In genomic region chr18:78875268-78875997, GRCh38 we compare ENCODE assay signal across 9 cellular contexts.
DNase-seq lines count a peak whose midpoint lies in the region; ATAC-seq, FAIRE-seq and TF ChIP-seq lines count a peak whose summit lies in the region.
"Had no signal": no experiment of that assay in that cellular context is flagged by ENCODE, and none has a peak within 500 bp of the region (broad histone marks: within the 10 kb centered on the region; RNA-seq: fewer than 3 reads in every experiment).

No MANE protein-coding gene starts in this region.

- no peak overlapping the region for H2AFZ ChIP-seq in HCT116 (ENCODE audit: low read depth, low read length, poor library complexity, severe bottlenecking)

- no peak for FAIRE-seq in pancreas (lab: Jason Lieb, UNC)

- 46 to 62% methylated on average over 14 of the region's 14 CpGs for WGBS in pancreas, 2 donors

- DNase-seq in COLO668 (lab: John Stamatoyannopoulos, UW; ENCODE audit: unreplicated experiment) (peak; percentile 62), HCT116 (ENCODE audit: low read depth, low spot score) (peak; percentile 19), Panc1 (ENCODE audit: low read depth, low spot score) (peak; percentile 22), dorsolateral prefrontal cortex (peak in 3 of 10 donors; percentile 24 to 51 (median 40)), pancreas (peak in 1 of 6 donors; percentile 28), glomerular visceral epithelial cell (ENCODE audit: extremely low spot score) (no peak)

- H3K9me3 ChIP-seq in HCT116 (ENCODE audit: control insufficient read depth in 1 of 2, insufficient read depth in 1 of 2, low read depth in 1 of 2, low read length in 2 of 2) (no peaks in the 10 kb centered on the region), Panc1 (ENCODE audit: control insufficient read depth, insufficient read depth, low read depth, low read length) (no peaks in the 10 kb centered on the region), pancreas (no peaks in the 10 kb centered on the region)

- no peak overlapping the region for H3K9ac ChIP-seq in HCT116 (ENCODE audit: low read length)

- ATAC-seq in HCT116 (peak; percentile 81), Panc1 (peak; percentile 77), pancreas (peak in 3 of 4 donors; percentile 53 to 69 (median 64)), GM21528 (IDR thresholded peaks at IDR 0.05; ENCODE audit: low FRiP score, unreplicated experiment) (no peak), HG03521 (IDR thresholded peaks at IDR 0.05; ENCODE audit: unreplicated experiment) (no peak)
- ATAC-seq: effector memory CD8-positive, alpha-beta T cell had no signal

- no peaks in the 10 kb centered on the region for H3K9me2 ChIP-seq in HCT116 (ENCODE audit: insufficient read depth)

- TF ChIP-seq POLR2A in HCT116 (IDR thresholded peaks at IDR 0.05; ENCODE audit: borderline replicate concordance, extremely low read depth, insufficient read depth, insufficient read length), result no peak

- H3K4me1 ChIP-seq in HCT116 (ENCODE audit: control insufficient read depth in 1 of 2, insufficient read depth in 2 of 2, low read length in 2 of 2), result no peaks in the 10 kb centered on the region
- H3K4me1 ChIP-seq in Panc1 (ENCODE audit: control insufficient read depth, insufficient read depth, low read length), result no peaks in the 10 kb centered on the region
- H3K4me1 ChIP-seq in pancreas, result no peaks in the 10 kb centered on the region

- no peaks in the 10 kb centered on the region for H4K20me1 ChIP-seq in HCT116 (ENCODE audit: insufficient read depth)

- peak; percentile 47 for TF ChIP-seq RAD21 in HCT116 (IDR thresholded peaks at IDR 0.05; ENCODE audit: low read depth)

- no peak overlapping the region for H3K4me2 ChIP-seq in HCT116 (ENCODE audit: low read length)

- BruUV-seq in HCT116 (replicated peaks; lab: Mats Ljungman, UMichigan), result no TSS peak
- BruUV-seq in Panc1 (replicated peaks; lab: Mats Ljungman, UMichigan), result no TSS peak

- in situ Hi-C loops in Panc1 (cut with HindIII; ENCODE audit: low pct_unique_long_range_greater_than_20kb, low sequenced_read_pairs), result no loop called here

- RAD21 ChIA-PET in HCT116 (lab: Charles Lee; ENCODE audit: low non-redundant PET in 1 of 2, low total read pairs in 2 of 2, uncharacterized antibody in 2 of 2, unreplicated experiment in 2 of 2), result interaction anchor here in 1 of 2 experiments (0.7 kb wide), 1 partner anchor 91 kb away, joined by 5 read pairs; no protein-coding TSS in a partner anchor

- intact Hi-C loops in HCT116 (cut with micrococcal nuclease), result loop anchor here (1.0 to 10.0 kb wide), 3 partner anchors 111 to 769 kb away; no protein-coding TSS in a partner anchor
- intact Hi-C loops in Panc1 (cut with micrococcal nuclease; ENCODE audit: unreplicated experiment), result loop anchor here (5.0 kb wide), 3 partner anchors 112 to 372 kb away; no protein-coding TSS in a partner anchor
- intact Hi-C loops in dorsolateral prefrontal cortex (cut with DNase I), result loop anchor here in 1 of 2 donors (10.0 kb wide), 2 partner anchors 211 to 369 kb away; no protein-coding TSS in a partner anchor
- intact Hi-C loops in pancreas (cut with DNase I), result loop anchor here in 1 of 3 donors (10.0 kb wide), 1 partner anchor 109 kb away; no protein-coding TSS in a partner anchor

- H3K27me3 ChIP-seq in HCT116 (ENCODE audit: insufficient read depth, low read length), result 0 out of 2 replicates have a peak, but pooled peaks cover 7% of the 10 kb centered on the region
- H3K27me3 ChIP-seq in Panc1 (ENCODE audit: control insufficient read depth, insufficient read depth, low read length), result peaks cover 28% of the 10 kb centered on the region
- H3K27me3 ChIP-seq in dorsolateral prefrontal cortex, result peaks cover 0 to 9% (median 0%) of the 10 kb centered on the region in 45 donors
- no peaks in the 10 kb centered on the region for H3K27me3 ChIP-seq in pancreas

- POLR2A ChIA-PET in HCT116 (lab: Charles Lee) (no interaction called here), Panc1 (lab: Charles Lee) (no interaction called here)

- TF ChIP-seq CTCF in HCT116 (IDR thresholded peaks at IDR 0.05 in 2 of 3, conservative IDR thresholded peaks at IDR 0.05 in 1 of 3; ENCODE audit: borderline replicate concordance in 1 of 3, insufficient read depth in 1 of 3, low read depth in 2 of 3, low read length in 2 of 3) (peak; percentile 49 to 79 (median 75); a peak in 5 of 6 replicates), Panc1 (IDR thresholded peaks at IDR 0.05) (peak; percentile 92), dorsolateral prefrontal cortex (IDR thresholded peaks at IDR 0.05 in 54 of 56, conservative IDR thresholded peaks at IDR 0.05 in 2 of 56; ENCODE audit: low read depth in 1 of 56, partially characterized antibody in 56 of 56) (peak in 54 of 56 donors; percentile 12 to 65 (median 46)), pancreas (IDR thresholded peaks at IDR 0.05) (peak; percentile 19 to 41 (median 34))

- H3K4me3 ChIP-seq in HCT116 (replicated peaks in 1 of 2; ENCODE audit: low read depth in 1 of 2, low read length in 2 of 2) (no peak overlapping the region), Panc1 (ENCODE audit: low read depth in 2 of 2, low read length in 2 of 2) (no peak overlapping the region), dorsolateral prefrontal cortex (no peak overlapping the region), pancreas (no peak overlapping the region)

- H3K36me3 ChIP-seq in HCT116 (ENCODE audit: control insufficient read depth in 1 of 2, insufficient read depth in 2 of 2, low read length in 2 of 2) (no peaks in the 10 kb centered on the region), Panc1 (ENCODE audit: control insufficient read depth, insufficient read depth, low read length) (no peaks in the 10 kb centered on the region), pancreas (no peaks in the 10 kb centered on the region)

- no peak overlapping the region for H3K27ac ChIP-seq in HCT116 (ENCODE audit: low read depth, low read length)
- no peak overlapping the region for H3K27ac ChIP-seq in Panc1 (ENCODE audit: low read length)
- no peak overlapping the region for H3K27ac ChIP-seq in dorsolateral prefrontal cortex
- no peak overlapping the region for H3K27ac ChIP-seq in pancreas

- CTCF ChIA-PET in HCT116 (lab: Charles Lee) (interaction anchor here (0.8 to 0.9 kb wide), 3 partner anchors 107 to 1318 kb away, joined by 3 to 5 read pairs (median 5); no protein-coding TSS in a partner anchor), Panc1 (lab: Charles Lee) (interaction anchor here (0.6 to 1.3 kb wide), 9 partner anchors 9 to 1955 kb away, joined by 3 to 12 read pairs (median 3); no protein-coding TSS in a partner anchor)

- H3K79me2 ChIP-seq in HCT116 (ENCODE audit: insufficient read depth, low read length), result no peaks in the 10 kb centered on the region

TF ChIP-seq in HCT116, 20 proteins besides CTCF, POLR2A, EP300 and RAD21:
- TF ChIP-seq, protein P1, sequence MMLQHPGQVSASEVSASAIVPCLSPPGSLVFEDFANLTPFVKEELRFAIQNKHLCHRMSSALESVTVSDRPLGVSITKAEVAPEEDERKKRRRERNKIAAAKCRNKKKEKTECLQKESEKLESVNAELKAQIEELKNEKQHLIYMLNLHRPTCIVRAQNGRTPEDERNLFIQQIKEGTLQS (IDR thresholded peaks at IDR 0.05), result no peak
TF ChIP-seq in HCT116: peak in this region for 0.

Comparison
In these comparisons a context has a peak if more than half of its experiments do, and no peak if none do; other contexts are left out.
1. ATAC-seq: peak in HCT116 (single experiment), Panc1 (single experiment) and pancreas (3 of 4); none in GM21528 (single experiment) and HG03521 (single experiment).
2. CTCF ChIP-seq: peak in every context shown above with its lines; median percentile 92 in Panc1; 75 in HCT116; 46 in dorsolateral prefrontal cortex; 34 in pancreas.